ENCODE assay signal across 22 cellular contexts in genomic region chr4:1086011-1086410, GRCh38. TPM values are rescaled to one million over a fixed set of nuclear protein-coding genes. Genes with fewer than 3 reads are reported as not detected.
A peak's percentile ranks its signal among the peaks of the same experiment; 100 is the strongest.
DNase-seq lines count a peak whose midpoint lies in the region; ATAC-seq and TF ChIP-seq lines count a peak whose summit lies in the region.
"Had no signal": no experiment of that assay in that cellular context is flagged by ENCODE, and none has a peak within 500 bp of the region (broad histone marks: within the 10 kb centered on the region; RNA-seq: fewer than 3 reads in every experiment).

No MANE protein-coding gene starts in this region.

- no peaks in the 10 kb centered on the region for H3K27me3 ChIP-seq in vagina
- H3K27me3 ChIP-seq: BLaER1 treated with 17β-estradiol and CSF1 and Interleukin-3, amounts not matched to agents 10 nM and 100 nM had no signal

- POLR2A ChIA-PET in HEK293T (lab: Yijun Ruan, JAX) = no interaction called here

- peaks cover 0 to 13% of the 10 kb centered on the region in 2 donors for H3K27me3 Mint-ChIP-seq in natural killer cell (ENCODE audit: low read depth in 2 of 2)
- H3K27me3 Mint-ChIP-seq in natural killer cell treated with Interleukin-12 subunit alpha and Interleukin-12 subunit beta and Interleukin-15 and Interleukin-18, amount 100 ng/mL, for 72 hours = peaks cover 7% of the 10 kb centered on the region in 2 donors
- H3K27me3 Mint-ChIP-seq in effector memory CD8-positive, alpha-beta T cell = peaks cover 21 to 26% of the 10 kb centered on the region in 2 donors
- H3K27me3 Mint-ChIP-seq in nephron progenitor cell (ENCODE audit: low read depth, poor library complexity) = peaks cover 42% of the 10 kb centered on the region

- no peaks in the 10 kb centered on the region for H3K9me3 ChIP-seq in vagina
- H3K9me3 ChIP-seq: HAP-1 had no signal

- TF ChIP-seq CTCF in natural killer cell (IDR thresholded peaks at IDR 0.05) (no peak), nephron progenitor cell (IDR thresholded peaks at IDR 0.05) (no peak), vagina (IDR thresholded peaks at IDR 0.05) (no peak)

- TF ChIP-seq POLR2A in vagina (IDR thresholded peaks at IDR 0.05) = no peak

- H3K9me3 Mint-ChIP-seq in natural killer cell = peaks cover 5 to 8% of the 10 kb centered on the region in 2 donors
- H3K9me3 Mint-ChIP-seq in natural killer cell treated with Interleukin-12 subunit alpha and Interleukin-12 subunit beta and Interleukin-15 and Interleukin-18, amount 100 ng/mL, for 72 hours = peaks cover 5% of the 10 kb centered on the region
- H3K9me3 Mint-ChIP-seq in effector memory CD8-positive, alpha-beta T cell = peaks cover 6 to 8% of the 10 kb centered on the region in 2 donors
- H3K9me3 Mint-ChIP-seq in nephron progenitor cell = peaks cover 27% of the 10 kb centered on the region

- H3K4me1 Mint-ChIP-seq in natural killer cell (peaks cover 17 to 38% of the 10 kb centered on the region in 2 donors), nephron progenitor cell (no peaks in the 10 kb centered on the region)
- H3K4me1 Mint-ChIP-seq in natural killer cell treated with Interleukin-12 subunit alpha and Interleukin-12 subunit beta and Interleukin-15 and Interleukin-18, amount 100 ng/mL, for 72 hours (ENCODE audit: low read depth in 2 of 2) = peaks cover 23 to 28% of the 10 kb centered on the region in 2 donors
- H3K4me1 Mint-ChIP-seq in effector memory CD8-positive, alpha-beta T cell (ENCODE audit: low read depth in 2 of 2) = peaks cover 11 to 17% of the 10 kb centered on the region in 2 donors

- H3K4me3 ChIP-seq in vagina = no peak overlapping the region
- H3K4me3 ChIP-seq: BLaER1 treated with 17β-estradiol and CSF1 and Interleukin-3, amounts not matched to agents 10 nM and 100 nM; GM12878; HAP-1 had no signal

- no peak for ATAC-seq in natural killer cell
- ATAC-seq in natural killer cell treated with Interleukin-12 subunit alpha and Interleukin-12 subunit beta and Interleukin-15 and Interleukin-18, amount 100 ng/mL, for 72 hours = no peak
- ATAC-seq in effector memory CD8-positive, alpha-beta T cell (replicated peaks) = no peak
- ATAC-seq: CD8-positive, alpha-beta T cell; GM12878 had no signal

- H3K4me1 ChIP-seq in vagina = peaks cover 18% of the 10 kb centered on the region
- H3K4me1 ChIP-seq: HAP-1 had no signal

- CTCF ChIA-PET in HEK293T (lab: Yijun Ruan, JAX) = no interaction called here

- no peak overlapping the region for H3K27ac ChIP-seq in vagina
- H3K27ac ChIP-seq: BLaER1 treated with 17β-estradiol and CSF1 and Interleukin-3, amounts not matched to agents 10 nM and 100 nM; HL-60 had no signal

- H3K36me3 ChIP-seq in vagina = no peaks in the 10 kb centered on the region
- H3K36me3 ChIP-seq: HAP-1 had no signal

- H3K4me3 Mint-ChIP-seq in natural killer cell (no peak overlapping the region), nephron progenitor cell (no peak overlapping the region)
- no peak overlapping the region for H3K4me3 Mint-ChIP-seq in natural killer cell treated with Interleukin-12 subunit alpha and Interleukin-12 subunit beta and Interleukin-15 and Interleukin-18, amount 100 ng/mL, for 72 hours
- H3K4me3 Mint-ChIP-seq in effector memory CD8-positive, alpha-beta T cell = no peak overlapping the region
- H3K4me3 Mint-ChIP-seq: B cell; CD8-positive, alpha-beta T cell had no signal

- H3K36me3 Mint-ChIP-seq in natural killer cell = peaks cover 10% of the 10 kb centered on the region
- peaks cover 9% of the 10 kb centered on the region for H3K36me3 Mint-ChIP-seq in natural killer cell treated with Interleukin-12 subunit alpha and Interleukin-12 subunit beta and Interleukin-15 and Interleukin-18, amount 100 ng/mL, for 72 hours
- H3K36me3 Mint-ChIP-seq in effector memory CD8-positive, alpha-beta T cell (ENCODE audit: insufficient read depth) = peaks cover 3% of the 10 kb centered on the region
- peaks cover 6% of the 10 kb centered on the region for H3K36me3 Mint-ChIP-seq in nephron progenitor cell (ENCODE audit: low read depth)

- intact Hi-C loops in natural killer cell (cut with micrococcal nuclease) = no loop called here
- intact Hi-C loops in vagina (cut with DNase I) = no loop called here

- DNase-seq in natural killer cell (no peak), nephron progenitor cell (no peak), vagina (ENCODE audit: extremely low spot score in 2 of 2) (peak; percentile 44 to 67), HEK293T (ENCODE audit: extremely low spot score) (no peak), cerebellum (ENCODE audit: low spot score) (no peak)
- DNase-seq in natural killer cell treated with Interleukin-12 subunit alpha and Interleukin-12 subunit beta and Interleukin-15 and Interleukin-18, amount 100 ng/mL, for 72 hours (ENCODE audit: low spot score) = no peak
- DNase-seq in effector memory CD8-positive, alpha-beta T cell = no peak
- DNase-seq in stimulated activated CD4-positive, alpha-beta T cell treated with anti-CD3 and anti-CD28 coated beads, Interleukin-15, amount 100 ng/mL, for 24 hours = no peak
- DNase-seq: Calu3; CD8-positive, alpha-beta T cell; DMS 273 treated with DMSO at 0.1 percent for 48 hours; DMS53; DND-41; EL had no signal

- H3K27ac Mint-ChIP-seq in natural killer cell (peak overlapping the region; percentile 54 to 82), nephron progenitor cell (peak overlapping the region; percentile 85)
- no peak overlapping the region for H3K27ac Mint-ChIP-seq in natural killer cell treated with Interleukin-12 subunit alpha and Interleukin-12 subunit beta and Interleukin-15 and Interleukin-18, amount 100 ng/mL, for 72 hours
- peak overlapping the region; percentile 0 to 67 for H3K27ac Mint-ChIP-seq in effector memory CD8-positive, alpha-beta T cell
- H3K27ac Mint-ChIP-seq: B cell; CD8-positive, alpha-beta T cell had no signal

TF ChIP-seq in HEK293T, 16 proteins besides CTCF, POLR2A, EP300 and RAD21:
- no peak for TF ChIP-seq SUZ12 (IDR thresholded peaks at IDR 0.05)
- TF ChIP-seq BHLHE40 (IDR thresholded peaks at IDR 0.05; ENCODE audit: borderline replicate concordance) = no peak
- TF ChIP-seq NFRKB (IDR thresholded peaks at IDR 0.05) = no peak
- TF ChIP-seq ZNF384 (IDR thresholded peaks at IDR 0.05) = no peak
- TF ChIP-seq ARNT (IDR thresholded peaks at IDR 0.05) = no peak
- TF ChIP-seq TARDBP (IDR thresholded peaks at IDR 0.05) = no peak
- TF ChIP-seq ELF4 (IDR thresholded peaks at IDR 0.05) = no peak
- no peak for TF ChIP-seq FOXA1 (IDR thresholded peaks at IDR 0.05)
TF ChIP-seq in HEK293T: peak in this region for 0.

RNA-seq across cellular contexts. Expression of gene RNF212, which starts 27.4 kb away (rescaled TPM):
- 1 to 10 TPM; 1.0 to 2.0 (median 1.7) TPM for total RNA-seq in natural killer cell
- 1 to 10 TPM in 1 of 2 donors, under 1 TPM in 1; 0.89 to 1.5 TPM for total RNA-seq in natural killer cell treated with Interleukin-12 subunit alpha and Interleukin-12 subunit beta and Interleukin-15 and Interleukin-18, amount 100 ng/mL, for 72 hours
- total RNA-seq in vagina = 7.9 TPM
- total RNA-seq in cerebellum = 6.6 TPM
- total RNA-seq: A172, Calu3, G401, GM12878, HT1080 had no signal

Comparison
In these comparisons a context has a peak if more than half of its experiments do, and no peak if none do; other contexts are left out.
1. H3K27ac Mint-ChIP-seq: peak in natural killer cell (2 of 2), effector memory CD8-positive, alpha-beta T cell (2 of 2) and nephron progenitor cell (single experiment); none in natural killer cell treated with Interleukin-12 subunit alpha and Interleukin-12 subunit beta and Interleukin-15 and Interleukin-18, amount 100 ng/mL, for 72 hours (0 of 2).
2. DNase-seq: peak in vagina (2 of 2); none in natural killer cell (single experiment), natural killer cell treated with Interleukin-12 subunit alpha and Interleukin-12 subunit beta and Interleukin-15 and Interleukin-18, amount 100 ng/mL, for 72 hours (single experiment), effector memory CD8-positive, alpha-beta T cell (0 of 3), nephron progenitor cell (single experiment), HEK293T (single experiment), stimulated activated CD4-positive, alpha-beta T cell treated with anti-CD3 and anti-CD28 coated beads, Interleukin-15, amount 100 ng/mL, for 24 hours (single experiment) and cerebellum (single experiment).